In the genomic region with DNA sequence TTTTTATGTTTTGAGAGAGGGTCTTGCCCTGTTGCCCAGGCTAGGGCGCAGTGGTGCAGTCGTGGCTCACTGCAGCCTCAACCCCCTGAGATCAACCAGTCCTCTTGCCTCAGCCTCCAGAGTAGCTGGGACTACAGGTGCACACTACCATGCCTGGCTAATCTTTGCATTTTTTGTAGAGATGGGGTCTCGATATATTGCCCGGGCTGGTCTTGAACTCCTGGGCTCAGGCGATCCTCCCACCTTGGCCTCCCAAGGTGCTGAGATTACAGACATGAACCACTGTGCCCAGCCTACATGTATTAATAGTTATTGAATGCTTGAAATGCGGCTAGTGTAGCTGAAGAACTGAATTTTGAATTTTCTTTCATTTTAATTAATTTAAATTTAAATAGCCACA, we compare ENCODE assay signal across 20 cellular contexts. TPM values are rescaled to one million over a fixed set of nuclear protein-coding genes. Genes with fewer than 3 reads are reported as not detected.
DNase-seq lines count a peak whose midpoint lies in the region; ATAC-seq, FAIRE-seq and TF ChIP-seq lines count a peak whose summit lies in the region.
"Had no signal": no experiment of that assay in that cellular context is flagged by ENCODE, and none has a peak within 500 bp of the region (broad histone marks: within the 10 kb centered on the region; RNA-seq: fewer than 3 reads in every experiment).

No MANE protein-coding gene starts in this region.

- dilution Hi-C loops in keratinocyte (cut with MboI; ENCODE audit: extremely low pct_ligation_motif_present, low sequenced_read_pairs): loop anchor here (25.0 kb wide), 1 partner anchor 351 kb away; no protein-coding TSS in a partner anchor

- TF ChIP-seq CTCF in brain (conservative IDR thresholded peaks at IDR 0.05): no peak
- no peak for TF ChIP-seq CTCF in keratinocyte (optimal IDR thresholded peaks at IDR 0.05 in 1 of 3, IDR thresholded peaks at IDR 0.05 in 1 of 3, conservative IDR thresholded peaks at IDR 0.05 in 1 of 3; ENCODE audit: extremely low read depth in 1 of 3, insufficient read depth in 2 of 3, low read length in 3 of 3)
- TF ChIP-seq CTCF in GM13976 (IDR thresholded peaks at IDR 0.05; ENCODE audit: borderline replicate concordance, control extremely low read depth, extremely low read depth, insufficient read depth, missing control alignments): no peak

- H3K4me3 Mint-ChIP-seq in brain: no peak overlapping the region
- H3K4me3 Mint-ChIP-seq: activated CD4-positive, alpha-beta memory T cell treated with anti-CD3 and anti-CD28 coated beads, Interleukin-2, amount 10 ng/mL, durations not matched to agents 7 days and 5 days; activated naive CD8-positive, alpha-beta T cell treated with anti-CD3 and anti-CD28 coated beads, Interleukin-2, amount 10 ng/mL, durations not matched to agents 7 days and 5 days; H9 had no signal

- H3K27me3 Mint-ChIP-seq in brain: no peaks in the 10 kb centered on the region

- H3K4me1 ChIP-seq in BLaER1 treated with 17β-estradiol and CSF1 and Interleukin-3, amounts not matched to agents 10 nM and 100 nM: peaks cover 8 to 82% (median 56%) of the 10 kb centered on the region in 10 experiments; a peak in 19 of 20 replicates
- H3K4me1 ChIP-seq in keratinocyte (ENCODE audit: control insufficient read depth, extremely low read depth, insufficient read depth, low read length) (peaks cover 55% of the 10 kb centered on the region), skeletal muscle satellite cell (ENCODE audit: control insufficient read depth, insufficient read depth, low read length) (peaks cover 31% of the 10 kb centered on the region)

- no peaks in the 10 kb centered on the region for H3K79me2 ChIP-seq in keratinocyte (ENCODE audit: control insufficient read depth, insufficient read depth, low read length)

- H3K4me3 ChIP-seq in BLaER1 treated with 17β-estradiol and CSF1 and Interleukin-3, amounts not matched to agents 10 nM and 100 nM: peak overlapping the region in 1 of 10 experiments; percentile 43; a peak in 3 of 20 replicates
- H3K4me3 ChIP-seq in keratinocyte (ENCODE audit: control insufficient read depth in 2 of 3, extremely low read depth in 1 of 3, insufficient read depth in 2 of 3, low read depth in 1 of 3, low read length in 3 of 3) (no peak overlapping the region), skeletal muscle satellite cell (ENCODE audit: low read length) (no peak overlapping the region)

- peak overlapping the region in 2 of 11 experiments; percentile 35 to 73; a peak in 2 of 22 replicates for H3K9ac ChIP-seq in BLaER1 treated with 17β-estradiol and CSF1 and Interleukin-3, amounts not matched to agents 10 nM and 100 nM
- no peak overlapping the region for H3K9ac ChIP-seq in keratinocyte (ENCODE audit: control insufficient read depth, extremely low read depth, insufficient read depth, low read length)
- no peak overlapping the region for H3K9ac ChIP-seq in skeletal muscle satellite cell (ENCODE audit: low read depth, low read length)

- peak overlapping the region in 9 of 11 experiments; percentile 29 to 87 (median 46); a peak in 13 of 22 replicates for H3K27ac ChIP-seq in BLaER1 treated with 17β-estradiol and CSF1 and Interleukin-3, amounts not matched to agents 10 nM and 100 nM
- H3K27ac ChIP-seq in keratinocyte (ENCODE audit: control insufficient read depth, insufficient read depth, low read length): peak overlapping the region; percentile 50
- H3K27ac ChIP-seq: C4-2B, neutrophil had no signal

- H3K27ac Mint-ChIP-seq in brain: peak overlapping the region in 4 of 5 experiments; percentile 62 to 96 (median 88)
- H3K27ac Mint-ChIP-seq: activated CD4-positive, alpha-beta memory T cell treated with anti-CD3 and anti-CD28 coated beads, Interleukin-2, amount 10 ng/mL, durations not matched to agents 7 days and 5 days; activated naive CD8-positive, alpha-beta T cell treated with anti-CD3 and anti-CD28 coated beads, Interleukin-2, amount 10 ng/mL, durations not matched to agents 7 days and 5 days; H9 had no signal

- H3K36me3 ChIP-seq in BLaER1 treated with 17β-estradiol and CSF1 and Interleukin-3, amounts not matched to agents 10 nM and 100 nM: no peaks in the 10 kb centered on the region
- H3K36me3 ChIP-seq in keratinocyte (ENCODE audit: control insufficient read depth in 2 of 2, extremely low read depth in 1 of 2, insufficient read depth in 2 of 2, low read length in 2 of 2) (no peaks in the 10 kb centered on the region), skeletal muscle satellite cell (ENCODE audit: insufficient read depth, low read length) (no peaks in the 10 kb centered on the region)
- H3K36me3 ChIP-seq: neutrophil had no signal

- no peaks in the 10 kb centered on the region for H3K27me3 ChIP-seq in BLaER1 treated with 17β-estradiol and CSF1 and Interleukin-3, amounts not matched to agents 10 nM and 100 nM
- no peaks in the 10 kb centered on the region for H3K27me3 ChIP-seq in keratinocyte (ENCODE audit: control insufficient read depth, extremely low read depth, insufficient read depth, low read length)
- H3K27me3 ChIP-seq in skeletal muscle satellite cell (ENCODE audit: control insufficient read depth, insufficient read depth, low read length): peaks cover 10% of the 10 kb centered on the region

- H4K20me1 ChIP-seq in BLaER1 treated with 17β-estradiol and CSF1 and Interleukin-3, amounts not matched to agents 10 nM and 100 nM: no peaks in the 10 kb centered on the region
- no peaks in the 10 kb centered on the region for H4K20me1 ChIP-seq in keratinocyte (ENCODE audit: control insufficient read depth, extremely low read depth, insufficient read depth, low read length)

- in situ Hi-C loops in GM13976 (cut with MboI; ENCODE audit: low sequenced_read_pairs, unreplicated experiment): no loop called here

- ATAC-seq in GM18868 (IDR thresholded peaks at IDR 0.05; ENCODE audit: unreplicated experiment) (no peak), left colon (no peak)
- ATAC-seq: activated CD4-positive, CD25-positive, alpha-beta regulatory T cell treated with anti-CD3 and anti-CD28 coated beads, Interleukin-2, amount 50 U/mL, for 24 hours had no signal

- FAIRE-seq in keratinocyte (lab: Jason Lieb, UNC): no peak
- FAIRE-seq: colon, urothelium cell line had no signal

- no peak for DNase-seq in keratinocyte (ENCODE audit: low read depth, low spot score)
- DNase-seq in mucosa of gallbladder (ENCODE audit: low spot score): no peak
- no peak for DNase-seq in left colon
- no peak for DNase-seq in GM13976 (ENCODE audit: low spot score)
- DNase-seq: activated CD4-positive, alpha-beta memory T cell treated with anti-CD3 and anti-CD28 coated beads, Interleukin-2, amount 10 ng/mL, durations not matched to agents 7 days and 5 days; activated effector memory CD4-positive, alpha-beta T cell treated with Interleukin-2 at 50 U/mL for 16 hours; activated naive CD8-positive, alpha-beta T cell treated with anti-CD3 and anti-CD28 coated beads, Interleukin-2, amount 10 ng/mL, durations not matched to agents 7 days and 5 days; H9; NCI-H1417 treated with DMSO at 0.1 percent for 48 hours; NCI-H69; stimulated activated CD4-positive, alpha-beta T cell treated with anti-CD3 and anti-CD28 coated beads, Interleukin-12 subunit alpha, Interleukin-12 subunit beta, amount 100 ng/mL, for 4 hours had no signal

- no peaks in the 10 kb centered on the region for H3K9me3 ChIP-seq in BLaER1 treated with 17β-estradiol and CSF1 and Interleukin-3, amounts not matched to agents 10 nM and 100 nM (replicated peaks in 1 of 11)
- H3K9me3 ChIP-seq in keratinocyte (ENCODE audit: control insufficient read depth, low read depth, low read length): no peaks in the 10 kb centered on the region
- H3K9me3 ChIP-seq in skeletal muscle satellite cell (replicated peaks; ENCODE audit: low read length): no peaks in the 10 kb centered on the region
- H3K9me3 ChIP-seq: neutrophil had no signal

- H3K9me3 Mint-ChIP-seq in brain: no peaks in the 10 kb centered on the region
- H3K9me3 Mint-ChIP-seq: activated CD4-positive, alpha-beta memory T cell treated with anti-CD3 and anti-CD28 coated beads, Interleukin-2, amount 10 ng/mL, durations not matched to agents 7 days and 5 days; activated naive CD8-positive, alpha-beta T cell treated with anti-CD3 and anti-CD28 coated beads, Interleukin-2, amount 10 ng/mL, durations not matched to agents 7 days and 5 days; H9 had no signal

- peaks cover 2% of the 10 kb centered on the region for H3K9me1 ChIP-seq in keratinocyte (ENCODE audit: control insufficient read depth, extremely low read depth, insufficient read depth, low read length)

- no peak overlapping the region for H2AFZ ChIP-seq in keratinocyte (ENCODE audit: control insufficient read depth, low read length)

- peaks cover 50% of the 10 kb centered on the region for H3K4me1 Mint-ChIP-seq in brain
- H3K4me1 Mint-ChIP-seq: activated CD4-positive, alpha-beta memory T cell treated with anti-CD3 and anti-CD28 coated beads, Interleukin-2, amount 10 ng/mL, durations not matched to agents 7 days and 5 days; activated naive CD8-positive, alpha-beta T cell treated with anti-CD3 and anti-CD28 coated beads, Interleukin-2, amount 10 ng/mL, durations not matched to agents 7 days and 5 days had no signal

- H3K4me2 ChIP-seq in BLaER1 treated with 17β-estradiol and CSF1 and Interleukin-3, amounts not matched to agents 10 nM and 100 nM: peak overlapping the region; percentile 8 to 92 (median 82); a peak in 20 of 22 replicates
- H3K4me2 ChIP-seq in keratinocyte (ENCODE audit: control insufficient read depth, extremely low read depth, insufficient read depth, low read depth, low read length) (peak overlapping the region; percentile 31), skeletal muscle satellite cell (ENCODE audit: low read length) (peak overlapping the region; percentile 27)

- intact Hi-C loops in left colon (cut with DNase I, micrococcal nuclease): no loop called here

- H3K36me3 Mint-ChIP-seq in brain: no peaks in the 10 kb centered on the region
- H3K36me3 Mint-ChIP-seq: activated naive CD8-positive, alpha-beta T cell treated with anti-CD3 and anti-CD28 coated beads, Interleukin-2, amount 10 ng/mL, durations not matched to agents 7 days and 5 days had no signal

RNA-seq across cellular contexts. Expression of a gene that starts 12.2 kb away (rescaled TPM):
- 16.9 TPM for polyA plus RNA-seq in brain (ENCODE audit: insufficient read depth, low read depth, low replicate concordance)
- 6.6 to 17.2 TPM (median 14.3 TPM) in 3 replicates for polyA plus RNA-seq in keratinocyte
- polyA plus RNA-seq in keratinocyte (2011; ENCODE audit: low read depth): 0.25 TPM
- 9.6 and 17.3 TPM in 2 replicates for polyA plus RNA-seq in keratinocyte (2011; cell fraction: cytosol; rRNA removed)
- polyA plus RNA-seq in keratinocyte (2011; cell fraction: nucleus; rRNA removed): 22.3 and 34.7 TPM in 2 replicates
- polyA plus RNA-seq in keratinocyte (2012; ENCODE audit: low replicate concordance): 1.2 and 18.7 TPM in 2 replicates
- polyA minus RNA-seq in keratinocyte: 7.8 to 26.3 TPM (median 17.1 TPM) in 3 replicates
- 31.3 TPM for polyA minus RNA-seq in keratinocyte (2011; cell fraction: cytosol; rRNA and poly(A)+ RNA removed)
- polyA minus RNA-seq in keratinocyte (2011; cell fraction: nucleus; rRNA and poly(A)+ RNA removed): 28.9 and 39.9 TPM in 2 replicates
- 21.3 and 34.1 TPM in 2 replicates for total RNA-seq in skeletal muscle satellite cell (2012; rRNA removed)
- 45.3 TPM for total RNA-seq in mucosa of gallbladder
- 10 to 100 TPM; 14.6 to 16.7 TPM for total RNA-seq in left colon
- total RNA-seq: activated CD4-positive, alpha-beta memory T cell treated with anti-CD3 and anti-CD28 coated beads, Interleukin-2, amount 10 ng/mL, durations not matched to agents 7 days and 5 days; activated naive CD8-positive, alpha-beta T cell treated with anti-CD3 and anti-CD28 coated beads, Interleukin-2, amount 10 ng/mL, durations not matched to agents 7 days and 5 days had no signal

RNA-seq across cellular contexts. Expression of a gene that starts 26.6 kb away (rescaled TPM):
- polyA plus RNA-seq in brain (ENCODE audit: insufficient read depth, low read depth, low replicate concordance) (64.2 TPM), keratinocyte (53.2 to 78.1 TPM (median 54.6 TPM) in 3 replicates)
- 14.4 TPM for polyA plus RNA-seq in keratinocyte (2011; ENCODE audit: low read depth)
- 46.5 and 62.9 TPM in 2 replicates for polyA plus RNA-seq in keratinocyte (2011; cell fraction: cytosol; rRNA removed)
- 101 and 111 TPM in 2 replicates for polyA plus RNA-seq in keratinocyte (2011; cell fraction: nucleus; rRNA removed)
- 37.7 and 65.6 TPM in 2 replicates for polyA plus RNA-seq in keratinocyte (2012; ENCODE audit: low replicate concordance)
- polyA minus RNA-seq in keratinocyte: 62.2 to 79.7 TPM (median 66.9 TPM) in 3 replicates
- 106 TPM for polyA minus RNA-seq in keratinocyte (2011; cell fraction: cytosol; rRNA and poly(A)+ RNA removed)
- polyA minus RNA-seq in keratinocyte (2011; cell fraction: nucleus; rRNA and poly(A)+ RNA removed): 120 and 137 TPM in 2 replicates
- 45.0 and 47.4 TPM in 2 replicates for total RNA-seq in skeletal muscle satellite cell (2012; rRNA removed)
- total RNA-seq in mucosa of gallbladder (132 TPM), left colon (100 to 1,000 TPM; 302 to 322 TPM)

RNA-seq across cellular contexts. Expression of a gene that starts 38.4 kb away (rescaled TPM):
- polyA plus RNA-seq in brain (ENCODE audit: insufficient read depth, low read depth, low replicate concordance) (7.1 TPM), keratinocyte (6.0 to 9.1 TPM (median 6.6 TPM) in 3 replicates)
- 5.1 TPM for polyA plus RNA-seq in keratinocyte (2011; ENCODE audit: low read depth)
- polyA plus RNA-seq in keratinocyte (2011; cell fraction: cytosol; rRNA removed): 1.3 and 2.0 TPM in 2 replicates
- 35.0 and 42.9 TPM in 2 replicates for polyA plus RNA-seq in keratinocyte (2011; cell fraction: nucleus; rRNA removed)
- 7.3 and 8.3 TPM in 2 replicates for polyA plus RNA-seq in keratinocyte (2012; ENCODE audit: low replicate concordance)
- 5.3 to 13.6 TPM (median 6.8 TPM) in 3 replicates for polyA minus RNA-seq in keratinocyte
- 5.6 TPM for polyA minus RNA-seq in keratinocyte (2011; cell fraction: cytosol; rRNA and poly(A)+ RNA removed)
- 8.6 and 9.2 TPM in 2 replicates for polyA minus RNA-seq in keratinocyte (2011; cell fraction: nucleus; rRNA and poly(A)+ RNA removed)
- 5.8 and 6.6 TPM in 2 replicates for total RNA-seq in skeletal muscle satellite cell (2012; rRNA removed)
- total RNA-seq in mucosa of gallbladder (74.8 TPM), left colon (10 to 100 TPM; 85.4 to 89.5 TPM)

RNA-seq across cellular contexts. Expression of a gene that starts 56.5 kb away (rescaled TPM):
- polyA plus RNA-seq in brain (ENCODE audit: insufficient read depth, low read depth, low replicate concordance): 265 TPM
- polyA plus RNA-seq in keratinocyte: 53.0 to 137 TPM (median 97.1 TPM) in 3 replicates
- 16.5 TPM for polyA plus RNA-seq in keratinocyte (2011; ENCODE audit: low read depth)
- polyA plus RNA-seq in keratinocyte (2011; cell fraction: cytosol; rRNA removed): 63.1 and 93.6 TPM in 2 replicates
- polyA plus RNA-seq in keratinocyte (2011; cell fraction: nucleus; rRNA removed): 277 and 483 TPM in 2 replicates
- polyA plus RNA-seq in keratinocyte (2012; ENCODE audit: low replicate concordance): 33.5 and 219 TPM in 2 replicates
- polyA minus RNA-seq in keratinocyte: 91.3 to 288 TPM (median 137 TPM) in 3 replicates
- polyA minus RNA-seq in keratinocyte (2011; cell fraction: cytosol; rRNA and poly(A)+ RNA removed): 237 TPM
- polyA minus RNA-seq in keratinocyte (2011; cell fraction: nucleus; rRNA and poly(A)+ RNA removed): 457 and 590 TPM in 2 replicates
- total RNA-seq in skeletal muscle satellite cell (2012; rRNA removed): 306 and 332 TPM in 2 replicates
- total RNA-seq in mucosa of gallbladder: 761 TPM
- total RNA-seq in left colon: 100 to 1,000 TPM; 687 to 857 TPM

Comparison
In these comparisons a context has a peak if more than half of its experiments do, and no peak if none do; other contexts are left out.
1. H3K4me2 ChIP-seq: peak in every context shown above with its lines; median percentile 82 in BLaER1 treated with 17β-estradiol and CSF1 and Interleukin-3, amounts not matched to agents 10 nM and 100 nM; 31 in keratinocyte; 27 in skeletal muscle satellite cell.